Comparison of ENCODE assay signal across 1 cellular context in genomic region chr7:76303057-76303828, GRCh38.
A peak's percentile ranks its signal among the peaks of the same experiment; 100 is the strongest.
TF ChIP-seq lines count a peak whose summit lies in the region.

No MANE protein-coding gene starts in this region.

TF ChIP-seq in K562, 482 proteins besides CTCF, POLR2A, EP300 and RAD21 (continued from another document and continues in another):
- TF ChIP-seq CHD7 (IDR thresholded peaks at IDR 0.05; ENCODE audit: low read depth, low read length), result no peak
- 0 out of 2 replicates have a peak, but pooled peaks have one; percentile 42 for TF ChIP-seq SMARCA5 (IDR thresholded peaks at IDR 0.05)
- TF ChIP-seq COPS2 (conservative IDR thresholded peaks at IDR 0.05), result no peak
- TF ChIP-seq SRSF7 (optimal IDR thresholded peaks at IDR 0.05; ENCODE audit: low read depth, low read length), result no peak
- no peak for TF ChIP-seq BRF1 (IDR thresholded peaks at IDR 0.05; ENCODE audit: borderline replicate concordance, extremely low read depth, insufficient read length)
- TF ChIP-seq MBD2 (IDR thresholded peaks at IDR 0.05; ENCODE audit: borderline replicate concordance, low read depth), result 0 out of 2 replicates have a peak, but pooled peaks have one; percentile 27
- no peak; the same call in 1 of the 2 replicates for TF ChIP-seq DMBX1 (CRISPR knock-in tag; IDR thresholded peaks at IDR 0.05; ENCODE audit: borderline replicate concordance)
- TF ChIP-seq KLF16 (IDR thresholded peaks at IDR 0.05), result peak; percentile 72
- no peak for TF ChIP-seq SP2 (IDR thresholded peaks at IDR 0.05; ENCODE audit: extremely low read depth, low read depth, low read length, poor library complexity, severe bottlenecking)
- TF ChIP-seq MTA3 (IDR thresholded peaks at IDR 0.05; ENCODE audit: borderline replicate concordance), result peak; percentile 68; the same call in 1 of the 2 replicates
- 0 out of 2 replicates have a peak, but pooled peaks have one; percentile 14 for TF ChIP-seq TOE1 (IDR thresholded peaks at IDR 0.05; ENCODE audit: borderline replicate concordance)
- no peak for TF ChIP-seq TOE1 (CRISPR knock-in tag; IDR thresholded peaks at IDR 0.05; ENCODE audit: borderline replicate concordance, low read depth)
- TF ChIP-seq TEAD1 (CRISPR knock-in tag; IDR thresholded peaks at IDR 0.05), result no peak
- TF ChIP-seq ZBTB8A (IDR thresholded peaks at IDR 0.05; ENCODE audit: partially characterized antibody), result no peak
- 0 out of 2 replicates have a peak, but pooled peaks have one; percentile 24 for TF ChIP-seq HCFC1 (IDR thresholded peaks at IDR 0.05; ENCODE audit: low read depth, low read length)
- peak; percentile 48 for TF ChIP-seq TAF9B (IDR thresholded peaks at IDR 0.05; ENCODE audit: partially characterized antibody)
- peak; percentile 73 for TF ChIP-seq ETV1 (tag; conservative IDR thresholded peaks at IDR 0.05; ENCODE audit: low read depth)
- TF ChIP-seq ZFX (CRISPR knock-in tag; IDR thresholded peaks at IDR 0.05), result peak; percentile 56
- peak; percentile 93 to 98 for TF ChIP-seq E2F6 (IDR thresholded peaks at IDR 0.05; ENCODE audit: borderline replicate concordance in 1 of 2, extremely low read depth in 1 of 2, insufficient read depth in 1 of 2, insufficient read length in 1 of 2, low read depth in 1 of 2, low read length in 1 of 2, poor library complexity in 1 of 2, severe bottlenecking in 1 of 2)
- TF ChIP-seq ZNF134 (CRISPR knock-in tag; conservative IDR thresholded peaks at IDR 0.05), result 0 out of 2 replicates have a peak, but pooled peaks have one; percentile 12
- TF ChIP-seq MECOM (CRISPR knock-in tag; IDR thresholded peaks at IDR 0.05), result no peak
- 0 out of 2 replicates have a peak, but pooled peaks have one; percentile 60 for TF ChIP-seq ZNF584 (CRISPR knock-in tag; IDR thresholded peaks at IDR 0.05; ENCODE audit: low read depth)
- TF ChIP-seq RERE (CRISPR knock-in tag; IDR thresholded peaks at IDR 0.05; ENCODE audit: borderline replicate concordance), result no peak
- TF ChIP-seq NEUROD1 (IDR thresholded peaks at IDR 0.05; ENCODE audit: borderline replicate concordance, low read depth, low read length, partially characterized antibody), result peak; percentile 25
- no peak for TF ChIP-seq GTF2E2 (tag; IDR thresholded peaks at IDR 0.05)
- no peak for TF ChIP-seq SRSF9 (IDR thresholded peaks at IDR 0.05; ENCODE audit: borderline replicate concordance, low read depth, low read length)
- TF ChIP-seq MYC (IDR thresholded peaks at IDR 0.05; ENCODE audit: low read depth, low read length), result peak; percentile 93
- TF ChIP-seq MYC (CRISPR knock-in tag; IDR thresholded peaks at IDR 0.05; ENCODE audit: borderline replicate concordance, low read depth), result no peak
- TF ChIP-seq MTA2 (IDR thresholded peaks at IDR 0.05; ENCODE audit: low read depth), result peak; percentile 37; the same call in 1 of the 2 replicates
- TF ChIP-seq MIER1 (IDR thresholded peaks at IDR 0.05; ENCODE audit: low read depth), result no peak
- TF ChIP-seq CCNT2 (IDR thresholded peaks at IDR 0.05; ENCODE audit: borderline replicate concordance, extremely low read depth, insufficient read length, low read depth, low read length), result peak; percentile 97
- no peak for TF ChIP-seq MTF1 (CRISPR knock-in tag; IDR thresholded peaks at IDR 0.05; ENCODE audit: borderline replicate concordance)
